In the genomic region with DNA sequence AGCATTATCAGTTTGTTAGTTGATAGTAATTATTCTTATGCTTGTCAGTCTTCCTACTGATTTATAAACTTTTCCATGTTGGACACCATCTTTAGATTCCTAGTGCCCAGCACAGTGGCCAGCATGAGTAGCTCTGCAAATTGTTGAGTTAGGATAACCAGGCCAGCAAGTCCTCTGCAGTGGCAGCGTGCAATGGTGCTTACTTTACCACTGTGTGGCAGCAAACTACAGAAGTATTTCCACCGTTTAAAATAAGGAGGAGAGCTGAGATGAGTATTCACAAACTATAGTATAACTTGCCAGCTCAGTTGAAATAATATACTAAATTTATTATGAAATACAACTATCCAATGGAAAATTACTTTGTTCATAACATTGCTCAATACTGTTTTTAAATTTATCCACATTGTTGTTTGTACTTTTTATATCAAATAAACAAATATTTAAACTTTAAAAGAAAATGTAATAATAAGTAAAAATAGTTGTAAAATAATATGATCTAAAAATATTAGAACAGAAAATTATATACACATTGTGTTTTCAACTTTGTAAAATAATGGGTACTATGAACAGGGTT, we compare ENCODE assay signal across 1 cellular context.
TF ChIP-seq lines count a peak whose summit lies in the region.

No MANE protein-coding gene starts in this region.

TF ChIP-seq in endothelial cell of umbilical vein, 7 proteins besides CTCF, POLR2A, EP300 and RAD21:
- no peak for TF ChIP-seq GATA2 (IDR thresholded peaks at IDR 0.05; ENCODE audit: insufficient read depth, insufficient read length, low read depth, low read length)
